13 cellular contexts compared by ENCODE assay signal in genomic region chr1:212908971-212909370, GRCh38. TPM values are rescaled to one million over a fixed set of nuclear protein-coding genes. Genes with fewer than 3 reads are reported as not detected.
DNase-seq lines count a peak whose midpoint lies in the region; ATAC-seq and TF ChIP-seq lines count a peak whose summit lies in the region.
"Had no signal": no experiment of that assay in that cellular context is flagged by ENCODE, and none has a peak within 500 bp of the region (broad histone marks: within the 10 kb centered on the region; RNA-seq: fewer than 3 reads in every experiment).

No MANE protein-coding gene starts in this region.

- H3K4me1 ChIP-seq in H9 (ENCODE audit: insufficient read depth, low read length) = peaks cover 3% of the 10 kb centered on the region; the same call in 1 of the 2 replicates
- H3K4me1 ChIP-seq in iPS DF 6.9 (ENCODE audit: control insufficient read depth, insufficient read depth, low read length) = peaks cover 5% of the 10 kb centered on the region
- no peaks in the 10 kb centered on the region for H3K4me1 ChIP-seq in mucosa of descending colon (ENCODE audit: low read depth)

- H3K36me3 Mint-ChIP-seq in H9 (ENCODE audit: insufficient read depth in 1 of 3, low read depth in 3 of 3) = peaks cover 41 to 68% (median 56%) of the 10 kb centered on the region in 3 experiments
- peaks cover 49% of the 10 kb centered on the region for H3K36me3 Mint-ChIP-seq in WTC11
- H3K36me3 Mint-ChIP-seq: CD4-positive, alpha-beta memory T cell had no signal

- H2BK20ac ChIP-seq in H9 (ENCODE audit: low read depth, low read length, poor library complexity, severe bottlenecking) = peak overlapping the region; percentile 75

- peaks cover 21 to 31% of the 10 kb centered on the region in 2 experiments for H3K9me3 Mint-ChIP-seq in H9
- H3K9me3 Mint-ChIP-seq in WTC11 = peaks cover 21% of the 10 kb centered on the region

- H2AK5ac ChIP-seq in H9 (ENCODE audit: insufficient read length, low read length) = peak overlapping the region; percentile 99

- H3K27me3 ChIP-seq in H9 (ENCODE audit: insufficient read depth, low read length) (no peaks in the 10 kb centered on the region), iPS DF 6.9 (ENCODE audit: control insufficient read depth, insufficient read depth, low read length) (no peaks in the 10 kb centered on the region)

- peak overlapping the region; percentile 80 for H3K9ac ChIP-seq in H9 (ENCODE audit: extremely low read depth, insufficient read length, low read length)

- H3K9me3 ChIP-seq in H9 (ENCODE audit: control insufficient read depth, low read depth, low read length) (no peaks in the 10 kb centered on the region), iPS DF 6.9 (ENCODE audit: control insufficient read depth, insufficient read depth, low read length) (no peaks in the 10 kb centered on the region; the same call in 1 of the 2 replicates), mucosa of descending colon (no peaks in the 10 kb centered on the region)
- H3K9me3 ChIP-seq: HAP-1 had no signal

- H3K36me3 ChIP-seq in iPS DF 6.9 (ENCODE audit: control insufficient read depth, insufficient read depth, low read length) (peaks cover 2% of the 10 kb centered on the region; the same call in 1 of the 2 replicates), mucosa of descending colon (ENCODE audit: low read depth) (no peaks in the 10 kb centered on the region)
- H3K36me3 ChIP-seq: HAP-1 had no signal

- H3K4me1 Mint-ChIP-seq in H9 = peaks cover 52 to 77% of the 10 kb centered on the region in 2 experiments
- H3K4me1 Mint-ChIP-seq in WTC11 = peaks cover 55% of the 10 kb centered on the region
- H3K4me1 Mint-ChIP-seq: B cell had no signal

- H3K56ac ChIP-seq in H9 (ENCODE audit: insufficient read length, low read depth, low read length) = no peak overlapping the region

- H3K4me2 ChIP-seq in H9 (ENCODE audit: insufficient read depth, insufficient read length, low read length) = peak overlapping the region; percentile 64

- TF ChIP-seq CTCF in H9 (conservative IDR thresholded peaks at IDR 0.05) (no peak), WTC11 (IDR thresholded peaks at IDR 0.05) (no peak), mucosa of descending colon (IDR thresholded peaks at IDR 0.05) (no peak), GM10266 (IDR thresholded peaks at IDR 0.05; ENCODE audit: control insufficient read depth, insufficient read depth, low read depth, missing control alignments) (no peak)

- H3K23me2 ChIP-seq in H9 (ENCODE audit: insufficient read length, low read depth, low read length, poor library complexity, severe bottlenecking) = no peaks in the 10 kb centered on the region

- peak overlapping the region; percentile 82 for H3K18ac ChIP-seq in H9 (ENCODE audit: insufficient read length, low read depth, low read length)

- H3K27ac Mint-ChIP-seq in H9 (peak overlapping the region; percentile 97 to 100 (median 98)), WTC11 (peak overlapping the region; percentile 99)
- H3K27ac Mint-ChIP-seq: B cell had no signal

- H2BK5ac ChIP-seq in H9 (ENCODE audit: insufficient read length, low read length) = peak overlapping the region; percentile 83

- H3K79me1 ChIP-seq in H9 (ENCODE audit: insufficient read depth, low read depth, low read length, poor library complexity, severe bottlenecking) = no peaks in the 10 kb centered on the region

- H3K4me3 Mint-ChIP-seq in H9 = peak overlapping the region; percentile 86 to 97
- H3K4me3 Mint-ChIP-seq in WTC11 = peak overlapping the region; percentile 88; the same call in 1 of the 2 replicates
- H3K4me3 Mint-ChIP-seq: B cell had no signal

- intact Hi-C loops in mucosa of descending colon (cut with DNase I, micrococcal nuclease) = no loop called here

- peak overlapping the region; percentile 87 for H3T11ph ChIP-seq in H9 (ENCODE audit: low read length)

- POLR2A ChIA-PET in WTC11 (lab: Charles Lee) = interaction anchor here (0.6 to 0.7 kb wide), 3 partner anchors 9 to 822 kb away, joined by 3 to 8 read pairs (median 4); no protein-coding TSS in a partner anchor

- no peak overlapping the region for H3K23ac ChIP-seq in H9 (ENCODE audit: insufficient read length, low read depth, low read length)

- no peak overlapping the region for H2BK15ac ChIP-seq in H9 (ENCODE audit: low read depth, low read length)

- H3K4me3 ChIP-seq in iPS DF 6.9 (ENCODE audit: low read length) (no peak overlapping the region), mucosa of descending colon (no peak overlapping the region)
- H3K4me3 ChIP-seq: HAP-1 had no signal

- no peak overlapping the region for H2BK12ac ChIP-seq in H9 (ENCODE audit: insufficient read length, low read depth, low read length)

- ATAC-seq in WTC11 = no peak
- no peak for ATAC-seq in mucosa of descending colon

- peak overlapping the region; percentile 87 for H4K5ac ChIP-seq in H9 (ENCODE audit: insufficient read length, low read depth, low read length)

- peak overlapping the region; percentile 100 for H3K27ac ChIP-seq in H9 (ENCODE audit: insufficient read length, low read depth, low read length)
- H3K27ac ChIP-seq in iPS DF 6.9 (ENCODE audit: low read length) = peak overlapping the region; percentile 59
- H3K27ac ChIP-seq: C4-2B had no signal

- peak overlapping the region; percentile 65; the same call in 1 of the 2 replicates for H3K14ac ChIP-seq in H9 (ENCODE audit: insufficient read depth, low read length)

- H4K8ac ChIP-seq in H9 (replicated peaks; ENCODE audit: insufficient read length, low read depth, low read length) = no peak overlapping the region

- peaks cover 1% of the 10 kb centered on the region; the same call in 1 of the 2 replicates for H3K27me3 Mint-ChIP-seq in H9 (ENCODE audit: low read depth)
- H3K27me3 Mint-ChIP-seq in WTC11 (ENCODE audit: low read depth) = no peaks in the 10 kb centered on the region; the same call in 1 of the 2 replicates
- H3K27me3 Mint-ChIP-seq: B cell; CD4-positive, alpha-beta memory T cell had no signal

- H4K91ac ChIP-seq in H9 (ENCODE audit: insufficient read length, low read depth, low read length) = no peak overlapping the region

- peak overlapping the region; percentile 95 for H2BK120ac ChIP-seq in H9 (ENCODE audit: low read depth, low read length, poor library complexity, severe bottlenecking)

- DNase-seq in H9 (no peak), WTC11 (ENCODE audit: low spot score) (no peak), iPS DF 6.9 (ENCODE audit: low read depth, low spot score) (no peak), mucosa of descending colon (no peak), GM10266 (ENCODE audit: extremely low spot score) (no peak), NCI-H1417 treated with DMSO at 0.1 percent for 48 hours (lab: John Stamatoyannopoulos, UW) (no peak)
- DNase-seq in effector CD4-positive, alpha-beta T cell = no peak
- DNase-seq: CD4-positive, alpha-beta memory T cell; DMS79; KG1 had no signal

- H2AFZ ChIP-seq in H9 (ENCODE audit: low read length) = no peak overlapping the region

- no peaks in the 10 kb centered on the region for H4K20me1 ChIP-seq in H9 (ENCODE audit: control insufficient read depth, insufficient read depth, insufficient read length)

- H3K4ac ChIP-seq in H9 (ENCODE audit: low read depth, low read length) = peak overlapping the region; percentile 77; the same call in 1 of the 2 replicates

- peaks cover 18% of the 10 kb centered on the region; the same call in 1 of the 2 replicates for H3K79me2 ChIP-seq in H9 (ENCODE audit: insufficient read depth, low read length)

- CTCF ChIA-PET in WTC11 (lab: Charles Lee) = interaction anchor here (0.6 kb wide), 1 partner anchor 26 kb away, joined by 3 read pairs; no protein-coding TSS in a partner anchor

- WGBS in H9 (ENCODE audit: extremely low coverage, insufficient read length, low lambda C conversion rate) = no CpG with 5 or more reads among the region's 3 CpGs
- WGBS in iPS DF 6.9 (ENCODE audit: insufficient coverage, insufficient read length) = no CpG with 5 or more reads among the region's 3 CpGs

TF ChIP-seq in WTC11, 78 proteins besides CTCF, POLR2A, EP300 and RAD21 (continues in another document):
- TF ChIP-seq ERG (CRISPR knock-in tag; IDR thresholded peaks at IDR 0.05) (0 out of 2 replicates have a peak, but pooled peaks have one; percentile 33), ZNF425 (CRISPR knock-in tag; conservative IDR thresholded peaks at IDR 0.05) (peak; percentile 63; the same call in 1 of the 2 replicates), MYBL2 (CRISPR knock-in tag; IDR thresholded peaks at IDR 0.05) (no peak)

RNA-seq across cellular contexts. Expression of gene VASH2, which starts 41.4 kb away (rescaled TPM):
- total RNA-seq in H9 (2021) (76.1 and 79.5 TPM in 2 replicates), WTC11 (2021) (251 to 303 TPM (median 254 TPM) in 3 replicates), mucosa of descending colon (under 1 TPM; 0.25 to 0.78 (median 0.41) TPM)
- total RNA-seq: B cell; CD4-positive, alpha-beta memory T cell had no signal

RNA-seq across cellular contexts. Expression of gene FLVCR1, which starts 50.9 kb away (rescaled TPM):
- total RNA-seq in H9 (2021) = 53.6 and 55.2 TPM in 2 replicates
- total RNA-seq in WTC11 (2021) = 67.9 to 78.6 TPM (median 69.4 TPM) in 3 replicates
- total RNA-seq in mucosa of descending colon = 10 to 100 TPM in 2 of 3 donors, 1 to 10 TPM in 1; 9.7 to 12.1 (median 10.1) TPM

Comparison
In these comparisons a context has a peak if more than half of its experiments do, and no peak if none do; other contexts are left out.
1. RNA of gene VASH2, which starts 41.4 kb away (total RNA-seq): 251 to 303 TPM in WTC11 and 76.1 to 79.5 TPM in H9; 0.25 to 0.78 TPM in mucosa of descending colon; every median in the first group is over 10 times any median in the second.